In the genomic region with DNA sequence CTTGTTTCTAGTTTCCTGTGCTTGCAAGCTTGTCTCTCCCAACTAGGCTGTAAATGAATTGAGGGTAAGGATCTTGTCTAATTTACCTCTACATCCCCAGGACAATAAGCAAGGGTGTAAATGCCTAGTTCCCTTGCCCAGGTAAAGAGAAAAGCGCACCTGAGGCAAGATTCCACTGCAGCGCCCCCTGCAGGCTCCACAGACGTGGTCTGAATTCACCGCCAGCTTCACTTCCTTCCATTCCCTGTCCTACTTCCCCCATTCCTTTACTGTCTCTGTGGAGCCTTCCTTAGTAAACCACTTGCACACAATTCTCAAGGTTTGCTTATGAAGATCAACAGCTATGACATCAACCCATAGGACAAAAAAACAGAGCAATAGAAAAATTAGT, we compare ENCODE assay signal across 13 cellular contexts. TPM values are rescaled to one million over a fixed set of nuclear protein-coding genes. Genes with fewer than 3 reads are reported as not detected.
A peak's percentile ranks its signal among the peaks of the same experiment; 100 is the strongest.
DNase-seq lines count a peak whose midpoint lies in the region; ATAC-seq and TF ChIP-seq lines count a peak whose summit lies in the region.
"Had no signal": no experiment of that assay in that cellular context is flagged by ENCODE, and none has a peak within 500 bp of the region (broad histone marks: within the 10 kb centered on the region; RNA-seq: fewer than 3 reads in every experiment).

No MANE protein-coding gene starts in this region.

- POLR2A ChIA-PET in activated CD4-positive, alpha-beta memory T cell treated with anti-CD3 and anti-CD28 coated beads for 36 hours (lab: Charles Lee) = no interaction called here
- POLR2A ChIA-PET in activated CD4-positive, alpha-beta memory T cell treated with anti-CD3 and anti-CD28 coated beads, Interleukin-2, amount 10 ng/mL, durations not matched to agents 7 days and 5 days (lab: Charles Lee) = no interaction called here

- peak; percentile 18 for DNase-seq in activated CD4-positive, alpha-beta memory T cell treated with anti-CD3 and anti-CD28 coated beads for 36 hours
- DNase-seq in activated CD4-positive, alpha-beta memory T cell treated with anti-CD3 and anti-CD28 coated beads, Interleukin-2, amount 10 ng/mL, durations not matched to agents 7 days and 5 days = no peak
- DNase-seq in HFFc6 (no peak), colonic mucosa (peak; percentile 23), progenitor cell of endocrine pancreas (ENCODE audit: low spot score, unreplicated experiment) (no peak), dedifferentiated amniotic fluid mesenchymal stem cell (ENCODE audit: extremely low spot score) (no peak)
- DNase-seq in activated CD8-positive, alpha-beta memory T cell treated with anti-CD3 and anti-CD28 coated beads for 24 hours = no peak
- DNase-seq: activated CD8-positive, alpha-beta memory T cell treated with anti-CD3 and anti-CD28 coated beads, Interleukin-2, amount 50 U/mL, for 48 hours; GOT3; NCI-H2081 had no signal

- H3K4me1 Mint-ChIP-seq in activated CD4-positive, alpha-beta memory T cell treated with anti-CD3 and anti-CD28 coated beads for 36 hours (ENCODE audit: low read depth) = peaks cover 2% of the 10 kb centered on the region
- H3K4me1 Mint-ChIP-seq in activated CD4-positive, alpha-beta memory T cell treated with anti-CD3 and anti-CD28 coated beads, Interleukin-2, amount 10 ng/mL, durations not matched to agents 7 days and 5 days = no peaks in the 10 kb centered on the region
- H3K4me1 Mint-ChIP-seq in HFFc6 (ENCODE audit: low read depth) (peaks cover 22% of the 10 kb centered on the region), progenitor cell of endocrine pancreas (ENCODE audit: low read depth) (peaks cover 3% of the 10 kb centered on the region)

- H3K9me3 Mint-ChIP-seq in activated CD4-positive, alpha-beta memory T cell treated with anti-CD3 and anti-CD28 coated beads for 36 hours = no peaks in the 10 kb centered on the region
- H3K9me3 Mint-ChIP-seq in activated CD4-positive, alpha-beta memory T cell treated with anti-CD3 and anti-CD28 coated beads, Interleukin-2, amount 10 ng/mL, durations not matched to agents 7 days and 5 days = no peaks in the 10 kb centered on the region
- H3K9me3 Mint-ChIP-seq in HFFc6 = peaks cover 12% of the 10 kb centered on the region; the same call in 1 of the 2 replicates
- no peaks in the 10 kb centered on the region for H3K9me3 Mint-ChIP-seq in progenitor cell of endocrine pancreas (ENCODE audit: low read depth)

- no peak overlapping the region for H3K27ac Mint-ChIP-seq in activated CD4-positive, alpha-beta memory T cell treated with anti-CD3 and anti-CD28 coated beads for 36 hours
- no peak overlapping the region for H3K27ac Mint-ChIP-seq in activated CD4-positive, alpha-beta memory T cell treated with anti-CD3 and anti-CD28 coated beads, Interleukin-2, amount 10 ng/mL, durations not matched to agents 7 days and 5 days
- H3K27ac Mint-ChIP-seq in HFFc6 = no peak overlapping the region
- H3K27ac Mint-ChIP-seq in progenitor cell of endocrine pancreas = no peak overlapping the region
- H3K27ac Mint-ChIP-seq: B cell had no signal

- CTCF ChIA-PET in activated CD4-positive, alpha-beta memory T cell treated with anti-CD3 and anti-CD28 coated beads for 36 hours (lab: Charles Lee) = interaction anchor here (0.9 to 4.8 kb wide), 4 partner anchors 9 to 99 kb away, joined by 3 to 26 read pairs (median 6); no protein-coding TSS in a partner anchor
- CTCF ChIA-PET in activated CD4-positive, alpha-beta memory T cell treated with anti-CD3 and anti-CD28 coated beads, Interleukin-2, amount 10 ng/mL, durations not matched to agents 7 days and 5 days (lab: Charles Lee) = interaction anchor here (1.2 to 2.0 kb wide), 3 partner anchors 9 to 29 kb away, joined by 3 to 7 read pairs (median 6); no protein-coding TSS in a partner anchor

- ATAC-seq in GM19035 (IDR thresholded peaks at IDR 0.05; ENCODE audit: unreplicated experiment) = no peak

- H3K4me1 ChIP-seq in colonic mucosa = no peaks in the 10 kb centered on the region
- H3K4me1 ChIP-seq: right atrium auricular region had no signal

- H3K27me3 ChIP-seq in colonic mucosa = no peaks in the 10 kb centered on the region
- H3K27me3 ChIP-seq: right atrium auricular region had no signal

- H3K36me3 Mint-ChIP-seq in activated CD4-positive, alpha-beta memory T cell treated with anti-CD3 and anti-CD28 coated beads for 36 hours = no peaks in the 10 kb centered on the region
- H3K36me3 Mint-ChIP-seq in activated CD4-positive, alpha-beta memory T cell treated with anti-CD3 and anti-CD28 coated beads, Interleukin-2, amount 10 ng/mL, durations not matched to agents 7 days and 5 days (ENCODE audit: low read depth) = no peaks in the 10 kb centered on the region
- H3K36me3 Mint-ChIP-seq in HFFc6 (ENCODE audit: low read depth) (no peaks in the 10 kb centered on the region), progenitor cell of endocrine pancreas (ENCODE audit: insufficient read depth) (no peaks in the 10 kb centered on the region)

- H3K27ac ChIP-seq in colonic mucosa = no peak overlapping the region
- H3K27ac ChIP-seq: right atrium auricular region had no signal

- H3K9ac ChIP-seq in colonic mucosa (ENCODE audit: low read depth in 2 of 2, low read length in 2 of 2) = no peak overlapping the region

- peaks cover 15% of the 10 kb centered on the region for H3K27me3 Mint-ChIP-seq in activated CD4-positive, alpha-beta memory T cell treated with anti-CD3 and anti-CD28 coated beads for 36 hours
- H3K27me3 Mint-ChIP-seq in activated CD4-positive, alpha-beta memory T cell treated with anti-CD3 and anti-CD28 coated beads, Interleukin-2, amount 10 ng/mL, durations not matched to agents 7 days and 5 days = peaks cover 10% of the 10 kb centered on the region
- H3K27me3 Mint-ChIP-seq in HFFc6 (ENCODE audit: insufficient read depth) (no peaks in the 10 kb centered on the region; the same call in 1 of the 2 replicates), progenitor cell of endocrine pancreas (no peaks in the 10 kb centered on the region)

- no peak overlapping the region for H3K4me3 Mint-ChIP-seq in activated CD4-positive, alpha-beta memory T cell treated with anti-CD3 and anti-CD28 coated beads for 36 hours
- no peak overlapping the region for H3K4me3 Mint-ChIP-seq in activated CD4-positive, alpha-beta memory T cell treated with anti-CD3 and anti-CD28 coated beads, Interleukin-2, amount 10 ng/mL, durations not matched to agents 7 days and 5 days
- H3K4me3 Mint-ChIP-seq in HFFc6 = no peak overlapping the region
- no peak overlapping the region for H3K4me3 Mint-ChIP-seq in progenitor cell of endocrine pancreas (ENCODE audit: low read depth)
- H3K4me3 Mint-ChIP-seq: B cell had no signal

- no peaks in the 10 kb centered on the region for H3K9me3 ChIP-seq in colonic mucosa
- H3K9me3 ChIP-seq: right atrium auricular region had no signal

- intact Hi-C loops in activated CD4-positive, alpha-beta memory T cell treated with anti-CD3 and anti-CD28 coated beads for 36 hours (cut with micrococcal nuclease) = no loop called here
- intact Hi-C loops in colonic mucosa (cut with DNase I) = no loop called here

- H3K4me3 ChIP-seq in colonic mucosa = no peak overlapping the region
- H3K4me3 ChIP-seq: right atrium auricular region had no signal

- H3K36me3 ChIP-seq in colonic mucosa = no peaks in the 10 kb centered on the region
- H3K36me3 ChIP-seq: right atrium auricular region had no signal

- TF ChIP-seq CTCF in HFFc6 (IDR thresholded peaks at IDR 0.05) (peak; percentile 55), colonic mucosa (IDR thresholded peaks at IDR 0.05) (no peak), progenitor cell of endocrine pancreas (IDR thresholded peaks at IDR 0.05; ENCODE audit: unreplicated experiment) (peak; percentile 53)

RNA-seq across cellular contexts. Expression of a gene that starts 42.3 kb away (rescaled TPM):
- total RNA-seq in activated CD4-positive, alpha-beta memory T cell treated with anti-CD3 and anti-CD28 coated beads for 36 hours = 1 to 10 TPM; 1.3 TPM
- total RNA-seq in activated CD4-positive, alpha-beta memory T cell treated with anti-CD3 and anti-CD28 coated beads, Interleukin-2, amount 10 ng/mL, durations not matched to agents 7 days and 5 days = 1 to 10 TPM; 5.4 to 5.5 TPM
- total RNA-seq in HFFc6 (2021; fragmentation: NEBNext Ultra II Directional; extraction: Animal tissue kit (Norgen Biotek cat#: 25700)) = not detected
- total RNA-seq in colonic mucosa (1 to 10 TPM; 4.8 to 9.2 TPM), progenitor cell of endocrine pancreas (10.9 and 12.5 TPM in 2 replicates)

Comparison
In these comparisons a context has a peak if more than half of its experiments do, and no peak if none do; other contexts are left out.
1. DNase-seq: peak in activated CD4-positive, alpha-beta memory T cell treated with anti-CD3 and anti-CD28 coated beads for 36 hours (single experiment) and colonic mucosa (single experiment); none in activated CD4-positive, alpha-beta memory T cell treated with anti-CD3 and anti-CD28 coated beads, Interleukin-2, amount 10 ng/mL, durations not matched to agents 7 days and 5 days (single experiment), HFFc6 (single experiment), progenitor cell of endocrine pancreas (single experiment), dedifferentiated amniotic fluid mesenchymal stem cell (single experiment) and activated CD8-positive, alpha-beta memory T cell treated with anti-CD3 and anti-CD28 coated beads for 24 hours (single experiment).